10 cellular contexts compared by ENCODE assay signal in genomic region chr17:80720624-80721577, GRCh38.
A peak's percentile ranks its signal among the peaks of the same experiment; 100 is the strongest.
DNase-seq lines count a peak whose midpoint lies in the region; ATAC-seq and TF ChIP-seq lines count a peak whose summit lies in the region.
"Had no signal": no experiment of that assay in that cellular context is flagged by ENCODE, and none has a peak within 500 bp of the region (broad histone marks: within the 10 kb centered on the region; RNA-seq: fewer than 3 reads in every experiment).

No MANE protein-coding gene starts in this region.

- ATAC-seq in activated T-cell treated with anti-CD3 and anti-CD28 coated beads, Interleukin-2, amount 50 U/mL, for 72 hours (replicated peaks in 1 of 2): peak; percentile 92 to 97
- no peak for ATAC-seq in stimulated activated naive B cell treated with anti-CD40 and anti-IgM and Interleukin-4, amounts not matched to agents 10 μg/mL and 1 μg/mL and 100 μg/mL, for 72 hours (replicated peaks)
- no peak for ATAC-seq in SK-N-SH treated with all-trans-retinoic acid at 6 μM for 48 hours
- ATAC-seq: left lung had no signal

- peak overlapping the region; percentile 64 to 75 for H3K4me3 Mint-ChIP-seq in activated T-cell treated with anti-CD3 and anti-CD28 coated beads, Interleukin-2, amount 50 U/mL, for 72 hours
- H3K4me3 Mint-ChIP-seq in stimulated activated naive B cell treated with anti-CD40 and anti-IgM and Interleukin-4, amounts not matched to agents 10 μg/mL and 1 μg/mL and 100 μg/mL, for 72 hours: no peak overlapping the region

- no peaks in the 10 kb centered on the region for H3K27me3 Mint-ChIP-seq in activated T-cell treated with anti-CD3 and anti-CD28 coated beads, Interleukin-2, amount 50 U/mL, for 72 hours (ENCODE audit: low read depth)
- H3K27me3 Mint-ChIP-seq in stimulated activated naive B cell treated with anti-CD40 and anti-IgM and Interleukin-4, amounts not matched to agents 10 μg/mL and 1 μg/mL and 100 μg/mL, for 72 hours: no peaks in the 10 kb centered on the region
- H3K27me3 Mint-ChIP-seq: IgD-negative memory B cell had no signal

- peaks cover 0 to 5% of the 10 kb centered on the region in 2 donors for H3K36me3 Mint-ChIP-seq in activated T-cell treated with anti-CD3 and anti-CD28 coated beads, Interleukin-2, amount 50 U/mL, for 72 hours (ENCODE audit: insufficient read depth in 2 of 2)
- H3K36me3 Mint-ChIP-seq in stimulated activated naive B cell treated with anti-CD40 and anti-IgM and Interleukin-4, amounts not matched to agents 10 μg/mL and 1 μg/mL and 100 μg/mL, for 72 hours: peaks cover 11 to 25% of the 10 kb centered on the region in 2 donors

- DNase-seq in activated T-cell treated with anti-CD3 and anti-CD28 coated beads, Interleukin-2, amount 50 U/mL, for 72 hours: peak; percentile 66 to 73
- DNase-seq in kidney glomerular epithelial cell (lab: John Stamatoyannopoulos, UW) (peak; percentile 48), NCI-H226 (no peak), hypothalamus (lab: John Stamatoyannopoulos, UW) (no peak), superior temporal gyrus (ENCODE audit: extremely low spot score) (no peak)
- no peak for DNase-seq in stimulated activated naive B cell treated with anti-CD40 and anti-IgM and Interleukin-4, amounts not matched to agents 10 μg/mL and 1 μg/mL and 100 μg/mL, for 72 hours

- peak overlapping the region; percentile 64 for H3K27ac Mint-ChIP-seq in activated T-cell treated with anti-CD3 and anti-CD28 coated beads, Interleukin-2, amount 50 U/mL, for 72 hours
- peak overlapping the region; percentile 20 for H3K27ac Mint-ChIP-seq in stimulated activated naive B cell treated with anti-CD40 and anti-IgM and Interleukin-4, amounts not matched to agents 10 μg/mL and 1 μg/mL and 100 μg/mL, for 72 hours

- H3K4me1 Mint-ChIP-seq in activated T-cell treated with anti-CD3 and anti-CD28 coated beads, Interleukin-2, amount 50 U/mL, for 72 hours (ENCODE audit: low read depth): peaks cover 54% of the 10 kb centered on the region
- H3K4me1 Mint-ChIP-seq in stimulated activated naive B cell treated with anti-CD40 and anti-IgM and Interleukin-4, amounts not matched to agents 10 μg/mL and 1 μg/mL and 100 μg/mL, for 72 hours: peaks cover 20 to 59% of the 10 kb centered on the region in 2 donors

- no peaks in the 10 kb centered on the region for H3K9me3 Mint-ChIP-seq in activated T-cell treated with anti-CD3 and anti-CD28 coated beads, Interleukin-2, amount 50 U/mL, for 72 hours
- H3K9me3 Mint-ChIP-seq in stimulated activated naive B cell treated with anti-CD40 and anti-IgM and Interleukin-4, amounts not matched to agents 10 μg/mL and 1 μg/mL and 100 μg/mL, for 72 hours: no peaks in the 10 kb centered on the region
- H3K9me3 Mint-ChIP-seq: IgD-negative memory B cell had no signal

TF ChIP-seq in PFSK-1, 5 proteins besides CTCF, POLR2A, EP300 and RAD21:
- TF ChIP-seq TAF1 (IDR thresholded peaks at IDR 0.05; ENCODE audit: borderline replicate concordance, insufficient read depth, low read length) (no peak), FOXP2 (optimal IDR thresholded peaks at IDR 0.05; ENCODE audit: borderline replicate concordance, extremely low read depth, extremely low read length, insufficient read depth) (peak; percentile 68), POLR2AphosphoS5 (IDR thresholded peaks at IDR 0.05; ENCODE audit: low read depth, low read length) (no peak), SIN3A (IDR thresholded peaks at IDR 0.05; ENCODE audit: borderline replicate concordance, insufficient read depth, low read length) (0 out of 2 replicates have a peak, but pooled peaks have one; percentile 12)
- TF ChIP-seq, protein P1, sequence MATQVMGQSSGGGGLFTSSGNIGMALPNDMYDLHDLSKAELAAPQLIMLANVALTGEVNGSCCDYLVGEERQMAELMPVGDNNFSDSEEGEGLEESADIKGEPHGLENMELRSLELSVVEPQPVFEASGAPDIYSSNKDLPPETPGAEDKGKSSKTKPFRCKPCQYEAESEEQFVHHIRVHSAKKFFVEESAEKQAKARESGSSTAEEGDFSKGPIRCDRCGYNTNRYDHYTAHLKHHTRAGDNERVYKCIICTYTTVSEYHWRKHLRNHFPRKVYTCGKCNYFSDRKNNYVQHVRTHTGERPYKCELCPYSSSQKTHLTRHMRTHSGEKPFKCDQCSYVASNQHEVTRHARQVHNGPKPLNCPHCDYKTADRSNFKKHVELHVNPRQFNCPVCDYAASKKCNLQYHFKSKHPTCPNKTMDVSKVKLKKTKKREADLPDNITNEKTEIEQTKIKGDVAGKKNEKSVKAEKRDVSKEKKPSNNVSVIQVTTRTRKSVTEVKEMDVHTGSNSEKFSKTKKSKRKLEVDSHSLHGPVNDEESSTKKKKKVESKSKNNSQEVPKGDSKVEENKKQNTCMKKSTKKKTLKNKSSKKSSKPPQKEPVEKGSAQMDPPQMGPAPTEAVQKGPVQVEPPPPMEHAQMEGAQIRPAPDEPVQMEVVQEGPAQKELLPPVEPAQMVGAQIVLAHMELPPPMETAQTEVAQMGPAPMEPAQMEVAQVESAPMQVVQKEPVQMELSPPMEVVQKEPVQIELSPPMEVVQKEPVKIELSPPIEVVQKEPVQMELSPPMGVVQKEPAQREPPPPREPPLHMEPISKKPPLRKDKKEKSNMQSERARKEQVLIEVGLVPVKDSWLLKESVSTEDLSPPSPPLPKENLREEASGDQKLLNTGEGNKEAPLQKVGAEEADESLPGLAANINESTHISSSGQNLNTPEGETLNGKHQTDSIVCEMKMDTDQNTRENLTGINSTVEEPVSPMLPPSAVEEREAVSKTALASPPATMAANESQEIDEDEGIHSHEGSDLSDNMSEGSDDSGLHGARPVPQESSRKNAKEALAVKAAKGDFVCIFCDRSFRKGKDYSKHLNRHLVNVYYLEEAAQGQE (IDR thresholded peaks at IDR 0.05; ENCODE audit: insufficient read depth in 1 of 2, low read depth in 2 of 2, low read length in 2 of 2): no peak

TF ChIP-seq in SK-N-SH treated with all-trans-retinoic acid at 6 μM for 48 hours, 23 proteins besides CTCF, POLR2A, EP300 and RAD21 (continues in another document):
- TF ChIP-seq GLIS3 (CRISPR knock-in tag; IDR thresholded peaks at IDR 0.05) (no peak), OSR1 (CRISPR knock-in tag; IDR thresholded peaks at IDR 0.05) (no peak), SNAI2 (CRISPR knock-in tag; IDR thresholded peaks at IDR 0.05) (no peak), ZNF70 (CRISPR knock-in tag; IDR thresholded peaks at IDR 0.05) (no peak), ISL1 (CRISPR knock-in tag; IDR thresholded peaks at IDR 0.05) (no peak), TOX (CRISPR knock-in tag; IDR thresholded peaks at IDR 0.05; ENCODE audit: borderline replicate concordance) (no peak), ARNTL (CRISPR knock-in tag; IDR thresholded peaks at IDR 0.05; ENCODE audit: borderline replicate concordance, low read depth) (no peak), ZNF565 (CRISPR knock-in tag; conservative IDR thresholded peaks at IDR 0.05; ENCODE audit: low read depth) (no peak), PATZ1 (CRISPR knock-in tag; IDR thresholded peaks at IDR 0.05; ENCODE audit: borderline replicate concordance) (no peak), ZNF8 (CRISPR knock-in tag; IDR thresholded peaks at IDR 0.05) (no peak), ESRRG (CRISPR knock-in tag; IDR thresholded peaks at IDR 0.05) (no peak), RARB (CRISPR knock-in tag; IDR thresholded peaks at IDR 0.05) (no peak), ZC3H10 (CRISPR knock-in tag; IDR thresholded peaks at IDR 0.05) (no peak)
- TF ChIP-seq, protein P2, sequence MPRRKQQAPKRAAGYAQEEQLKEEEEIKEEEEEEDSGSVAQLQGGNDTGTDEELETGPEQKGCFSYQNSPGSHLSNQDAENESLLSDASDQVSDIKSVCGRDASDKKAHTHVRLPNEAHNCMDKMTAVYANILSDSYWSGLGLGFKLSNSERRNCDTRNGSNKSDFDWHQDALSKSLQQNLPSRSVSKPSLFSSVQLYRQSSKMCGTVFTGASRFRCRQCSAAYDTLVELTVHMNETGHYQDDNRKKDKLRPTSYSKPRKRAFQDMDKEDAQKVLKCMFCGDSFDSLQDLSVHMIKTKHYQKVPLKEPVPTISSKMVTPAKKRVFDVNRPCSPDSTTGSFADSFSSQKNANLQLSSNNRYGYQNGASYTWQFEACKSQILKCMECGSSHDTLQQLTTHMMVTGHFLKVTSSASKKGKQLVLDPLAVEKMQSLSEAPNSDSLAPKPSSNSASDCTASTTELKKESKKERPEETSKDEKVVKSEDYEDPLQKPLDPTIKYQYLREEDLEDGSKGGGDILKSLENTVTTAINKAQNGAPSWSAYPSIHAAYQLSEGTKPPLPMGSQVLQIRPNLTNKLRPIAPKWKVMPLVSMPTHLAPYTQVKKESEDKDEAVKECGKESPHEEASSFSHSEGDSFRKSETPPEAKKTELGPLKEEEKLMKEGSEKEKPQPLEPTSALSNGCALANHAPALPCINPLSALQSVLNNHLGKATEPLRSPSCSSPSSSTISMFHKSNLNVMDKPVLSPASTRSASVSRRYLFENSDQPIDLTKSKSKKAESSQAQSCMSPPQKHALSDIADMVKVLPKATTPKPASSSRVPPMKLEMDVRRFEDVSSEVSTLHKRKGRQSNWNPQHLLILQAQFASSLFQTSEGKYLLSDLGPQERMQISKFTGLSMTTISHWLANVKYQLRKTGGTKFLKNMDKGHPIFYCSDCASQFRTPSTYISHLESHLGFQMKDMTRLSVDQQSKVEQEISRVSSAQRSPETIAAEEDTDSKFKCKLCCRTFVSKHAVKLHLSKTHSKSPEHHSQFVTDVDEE (CRISPR knock-in tag; IDR thresholded peaks at IDR 0.05): no peak

Comparison
In these comparisons a context has a peak if more than half of its experiments do, and no peak if none do; other contexts are left out.
1. ATAC-seq: peak in activated T-cell treated with anti-CD3 and anti-CD28 coated beads, Interleukin-2, amount 50 U/mL, for 72 hours (2 of 2); none in stimulated activated naive B cell treated with anti-CD40 and anti-IgM and Interleukin-4, amounts not matched to agents 10 μg/mL and 1 μg/mL and 100 μg/mL, for 72 hours (0 of 2) and SK-N-SH treated with all-trans-retinoic acid at 6 μM for 48 hours (single experiment).
2. DNase-seq: peak in activated T-cell treated with anti-CD3 and anti-CD28 coated beads, Interleukin-2, amount 50 U/mL, for 72 hours (2 of 2) and kidney glomerular epithelial cell (single experiment); none in stimulated activated naive B cell treated with anti-CD40 and anti-IgM and Interleukin-4, amounts not matched to agents 10 μg/mL and 1 μg/mL and 100 μg/mL, for 72 hours (single experiment), NCI-H226 (single experiment), hypothalamus (0 of 51) and superior temporal gyrus (single experiment).
3. H3K4me3 Mint-ChIP-seq: peak in activated T-cell treated with anti-CD3 and anti-CD28 coated beads, Interleukin-2, amount 50 U/mL, for 72 hours (2 of 2); none in stimulated activated naive B cell treated with anti-CD40 and anti-IgM and Interleukin-4, amounts not matched to agents 10 μg/mL and 1 μg/mL and 100 μg/mL, for 72 hours (0 of 2).